ENCODE assay signal across 8 cellular contexts in genomic region chrX:48958635-48959094, GRCh38. TPM values are rescaled to one million over a fixed set of nuclear protein-coding genes. Genes with fewer than 3 reads are reported as not detected.
A peak's percentile ranks its signal among the peaks of the same experiment; 100 is the strongest.
DNase-seq lines count a peak whose midpoint lies in the region; ATAC-seq, FAIRE-seq and TF ChIP-seq lines count a peak whose summit lies in the region.

No MANE protein-coding gene starts in this region.

- peak overlapping the region; percentile 100 for H3K27ac Mint-ChIP-seq in dendritic cell treated with granulocyte-macrophage colony-stimulating factor and Interleukin-4, amounts not matched to agents 40 ng/mL and 50 ng/mL, for 4 days

- no peak for TF ChIP-seq POLR2A in thyroid gland (IDR thresholded peaks at IDR 0.05)

- TF ChIP-seq CTCF in lung (IDR thresholded peaks at IDR 0.05; ENCODE audit: control extremely low read depth, extremely low read depth) (no peak), thyroid gland (IDR thresholded peaks at IDR 0.05) (no peak), D721Med (IDR thresholded peaks at IDR 0.05; ENCODE audit: insufficient read depth, missing control alignments) (no peak)

- peak overlapping the region; percentile 98 for H3K4me3 Mint-ChIP-seq in dendritic cell treated with granulocyte-macrophage colony-stimulating factor and Interleukin-4, amounts not matched to agents 40 ng/mL and 50 ng/mL, for 4 days

- peaks cover 3% of the 10 kb centered on the region; the same call in 1 of the 2 replicates for H3K36me3 ChIP-seq in SK-N-MC (ENCODE audit: insufficient read depth, low read length)
- peaks cover 4 to 5% of the 10 kb centered on the region in 2 donors for H3K36me3 ChIP-seq in lung (ENCODE audit: control insufficient read depth in 2 of 2, insufficient read depth in 2 of 2, low read length in 2 of 2)
- no peaks in the 10 kb centered on the region for H3K36me3 ChIP-seq in thyroid gland

- H3K4me3 ChIP-seq in SK-N-MC (peak overlapping the region; percentile 83), lung (peak overlapping the region; percentile 16), thyroid gland (replicated peaks in 1 of 3) (peak overlapping the region in 2 of 3 donors; percentile 26 to 30)

- H3K4me1 ChIP-seq in lung (ENCODE audit: control insufficient read depth in 2 of 2, insufficient read depth in 2 of 2, low read length in 2 of 2) (peaks cover 4 to 5% of the 10 kb centered on the region in 2 donors), thyroid gland (peaks cover 3 to 22% of the 10 kb centered on the region in 2 donors)

- peaks cover 33% of the 10 kb centered on the region for H3K36me3 Mint-ChIP-seq in dendritic cell treated with granulocyte-macrophage colony-stimulating factor and Interleukin-4, amounts not matched to agents 40 ng/mL and 50 ng/mL, for 4 days (ENCODE audit: low read depth)

- peak overlapping the region; percentile 72 for H3K9ac ChIP-seq in SK-N-MC (ENCODE audit: insufficient read length)

- H3K27ac ChIP-seq in SK-N-MC, result peak overlapping the region; percentile 98
- peak overlapping the region; percentile 87 to 90 for H3K27ac ChIP-seq in lung (ENCODE audit: low read depth in 1 of 2, low read length in 1 of 2)
- peak overlapping the region; percentile 78 to 94 (median 89) for H3K27ac ChIP-seq in thyroid gland

- no peaks in the 10 kb centered on the region for H3K9me3 Mint-ChIP-seq in dendritic cell treated with granulocyte-macrophage colony-stimulating factor and Interleukin-4, amounts not matched to agents 40 ng/mL and 50 ng/mL, for 4 days

- no peaks in the 10 kb centered on the region for H3K27me3 Mint-ChIP-seq in dendritic cell treated with granulocyte-macrophage colony-stimulating factor and Interleukin-4, amounts not matched to agents 40 ng/mL and 50 ng/mL, for 4 days

- H3K4me1 Mint-ChIP-seq in dendritic cell treated with granulocyte-macrophage colony-stimulating factor and Interleukin-4, amounts not matched to agents 40 ng/mL and 50 ng/mL, for 4 days (ENCODE audit: low read depth), result peaks cover 41% of the 10 kb centered on the region

- intact Hi-C loops in dendritic cell treated with granulocyte-macrophage colony-stimulating factor and Interleukin-4, amounts not matched to agents 40 ng/mL and 50 ng/mL, for 4 days (cut with micrococcal nuclease), result loop anchor here (2.0 to 5.0 kb wide), 3 partner anchors 44 to 82 kb away; partner anchors contain the start of genes GRIPAP1, PQBP1 and TIMM17B
- intact Hi-C loops in thyroid gland (cut with DNase I), result no loop called here

- no peak for FAIRE-seq in D721Med (lab: Jason Lieb, UNC)

- H3K9me3 ChIP-seq in SK-N-MC (ENCODE audit: low read depth, low read length) (no peaks in the 10 kb centered on the region), lung (ENCODE audit: control insufficient read depth in 2 of 2, insufficient read depth in 1 of 2, low read length in 1 of 2) (peaks cover 0 to under 1% of the 10 kb centered on the region in 2 donors), thyroid gland (no peaks in the 10 kb centered on the region)

- DNase-seq in stimulated activated CD4-positive, alpha-beta T cell treated with anti-CD3 and anti-CD28 coated beads, Interleukin-15, amount 100 ng/mL, for 24 hours, result peak; percentile 19
- DNase-seq in stimulated activated CD4-positive, alpha-beta T cell treated with anti-CD3 and anti-CD28 coated beads, Interleukin-4, amount 100 ng/mL, for 24 hours, result no peak
- no peak for DNase-seq in SK-N-MC (ENCODE audit: low read depth, low spot score)
- DNase-seq in lung (ENCODE audit: low spot score), result no peak
- peak; percentile 24 to 37 for DNase-seq in thyroid gland
- no peak for DNase-seq in GF-D8 (lab: John Stamatoyannopoulos, UW)
- no peak for DNase-seq in D721Med (ENCODE audit: insufficient read length, low spot score)

- H3K27me3 ChIP-seq in lung (ENCODE audit: control insufficient read depth, insufficient read depth), result no peaks in the 10 kb centered on the region
- H3K27me3 ChIP-seq in thyroid gland, result no peaks in the 10 kb centered on the region

- no peak for ATAC-seq in lung (ENCODE audit: insufficient read depth, low FRiP score)

- WGBS in lung, 2 donors, result 0 to 34% methylated on average over 19 to 21 of the region's 21 CpGs
- WGBS in thyroid gland, 2 donors, result 0 to 1% methylated on average over 13 to 21 of the region's 21 CpGs

RNA-seq across cellular contexts. Expression of gene OTUD5, which starts 1.3 kb away (rescaled TPM):
- total RNA-seq in lung, result 10 to 100 TPM; 33.3 to 48.2 TPM
- polyA plus RNA-seq in lung, result 10 to 100 TPM; 32.4 to 38.1 TPM
- total RNA-seq in thyroid gland, result 10 to 100 TPM; 33.9 to 52.4 (median 43.3) TPM

RNA-seq across cellular contexts. Expression of gene KCND1, which starts 13.0 kb away (rescaled TPM):
- total RNA-seq in lung (1 to 10 TPM; 1.4 to 1.7 TPM), thyroid gland (1 to 10 TPM in 3 of 4 donors, under 1 TPM in 1; 0.54 to 1.6 (median 1.1) TPM)
- polyA plus RNA-seq in lung, result 1 to 10 TPM in 1 of 2 donors, under 1 TPM in 1; 0.65 to 1.3 TPM

RNA-seq across cellular contexts. Expression of gene PIM2, which starts 39.8 kb away (rescaled TPM):
- 10 to 100 TPM; 21.7 to 36.5 TPM for total RNA-seq in lung
- 10 to 100 TPM; 14.8 to 27.4 TPM for polyA plus RNA-seq in lung
- total RNA-seq in thyroid gland, result 10 to 100 TPM in 1 of 4 donors, 1 to 10 TPM in 3; 4.8 to 12.1 (median 5.9) TPM

RNA-seq across cellular contexts. Expression of gene GRIPAP1, which starts 43.4 kb away (rescaled TPM):
- total RNA-seq in lung, result 10 to 100 TPM; 29.2 to 48.9 TPM
- polyA plus RNA-seq in lung, result 10 to 100 TPM; 30.3 to 38.1 TPM
- 10 to 100 TPM; 30.6 to 33.9 (median 33.4) TPM for total RNA-seq in thyroid gland

RNA-seq across cellular contexts. Expression of gene SLC35A2, which starts 47.2 kb away (rescaled TPM):
- total RNA-seq in lung (10 to 100 TPM; 23.4 to 40.7 TPM), thyroid gland (10 to 100 TPM; 26.9 to 47.8 (median 32.3) TPM)
- polyA plus RNA-seq in lung, result 10 to 100 TPM; 16.7 to 41.2 TPM

Comparison
In these comparisons a context has a peak if more than half of its experiments do, and no peak if none do; other contexts are left out.
1. DNase-seq: peak in stimulated activated CD4-positive, alpha-beta T cell treated with anti-CD3 and anti-CD28 coated beads, Interleukin-15, amount 100 ng/mL, for 24 hours (single experiment) and thyroid gland (2 of 2); none in stimulated activated CD4-positive, alpha-beta T cell treated with anti-CD3 and anti-CD28 coated beads, Interleukin-4, amount 100 ng/mL, for 24 hours (single experiment), SK-N-MC (single experiment), lung (single experiment), GF-D8 (single experiment) and D721Med (single experiment).
2. H3K4me3 ChIP-seq: peak in every context shown above with its lines; median percentile 83 in SK-N-MC; 28 in thyroid gland; 16 in lung.
3. Peak in every context shown above with its lines, with median percentiles within 50 percentile points of each other: H3K27ac ChIP-seq.